ENCODE assay signal across 8 cellular contexts in genomic region chr11:65833297-65834030, GRCh38.
DNase-seq lines count a peak whose midpoint lies in the region; ATAC-seq and TF ChIP-seq lines count a peak whose summit lies in the region.

Gene SNX32 (plus strand): TSS chr11:65833963. CDS start chr11:65834066, 103 bp downstream.

- no peak within 1 kb of the TSS for H3K27ac ChIP-seq in epithelial cell of prostate

- peak; percentile 95 for ATAC-seq in GM19043 (IDR thresholded peaks at IDR 0.05; ENCODE audit: low read depth, unreplicated experiment)
- ATAC-seq in HG03457 (IDR thresholded peaks at IDR 0.05; ENCODE audit: unreplicated experiment) = peak; percentile 77

- peak; percentile 34 for DNase-seq in AG09309 (ENCODE audit: low read depth)
- DNase-seq in NCI-H774 (lab: John Stamatoyannopoulos, UW) = peak; percentile 54
- DNase-seq in activated CD8-positive, alpha-beta memory T cell treated with anti-CD3 and anti-CD28 coated beads, Interleukin-2, amount 50 U/mL, for 24 hours (ENCODE audit: extremely low read depth) = peak; percentile 90
- peak; percentile 20 for DNase-seq in epithelial cell of prostate (ENCODE audit: low read depth, low spot score)
- DNase-seq in middle frontal gyrus (ENCODE audit: extremely low spot score, low spot score) = peak; percentile 91
- peak; percentile 88 to 94 for DNase-seq in stimulated activated CD8-positive, alpha-beta memory T cell treated with anti-CD3 and anti-CD28 coated beads, Interleukin-15, amount 100 ng/mL, for 4 hours (ENCODE audit: low read depth in 2 of 2)

- no peak for TF ChIP-seq CTCF in AG09309 (IDR thresholded peaks at IDR 0.05; ENCODE audit: control insufficient read depth, insufficient read depth, low read depth, low read length, missing control alignments)

- peak within 1 kb of the TSS; percentile 47 for H3K4me3 ChIP-seq in AG09309 (ENCODE audit: control insufficient read depth, low read depth, low read length)

Comparison
In these comparisons a context has a peak if more than half of its experiments do, and no peak if none do; other contexts are left out.
1. DNase-seq: peak in every context shown above with its lines; median percentile 91 in middle frontal gyrus; 91 in stimulated activated CD8-positive, alpha-beta memory T cell treated with anti-CD3 and anti-CD28 coated beads, Interleukin-15, amount 100 ng/mL, for 4 hours; 90 in activated CD8-positive, alpha-beta memory T cell treated with anti-CD3 and anti-CD28 coated beads, Interleukin-2, amount 50 U/mL, for 24 hours; 54 in NCI-H774; 34 in AG09309; 20 in epithelial cell of prostate.